8 cellular contexts compared by ENCODE assay signal in the genomic region with DNA sequence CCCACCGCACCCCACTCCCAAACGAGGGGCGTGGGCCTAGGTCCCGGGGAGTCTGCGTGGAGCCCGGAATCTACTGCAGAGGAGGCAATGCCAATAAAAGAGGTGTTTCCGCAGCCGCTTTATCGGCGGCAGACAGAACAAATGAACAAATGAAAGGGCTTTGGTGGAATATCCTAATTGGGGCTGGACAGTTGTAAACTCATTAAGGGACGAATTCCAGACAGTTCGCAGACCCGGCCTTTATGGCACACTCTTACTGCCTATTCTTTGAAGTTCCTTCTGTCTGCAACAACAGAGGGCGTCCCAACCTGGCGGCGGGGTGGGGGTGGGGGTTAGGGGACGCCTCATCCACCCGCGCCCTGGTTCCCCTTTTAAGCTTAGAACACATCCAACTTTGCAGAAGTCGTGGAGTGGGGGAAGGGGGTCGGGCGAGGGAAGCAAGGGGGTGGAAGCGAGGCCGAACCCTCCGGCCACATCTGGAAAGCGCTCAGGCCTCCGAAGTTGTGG. TPM values are rescaled to one million over a fixed set of nuclear protein-coding genes. Genes with fewer than 3 reads are reported as not detected.
DNase-seq lines count a peak whose midpoint lies in the region; ATAC-seq and TF ChIP-seq lines count a peak whose summit lies in the region.

No MANE protein-coding gene starts in this region.

- H3K36me3 ChIP-seq in HUES6 (ENCODE audit: control insufficient read depth, insufficient read depth, low read length), result no peaks in the 10 kb centered on the region; the same call in 1 of the 2 replicates
- no peaks in the 10 kb centered on the region for H3K36me3 ChIP-seq in adrenal gland (replicated peaks in 1 of 2)
- no peaks in the 10 kb centered on the region for H3K36me3 ChIP-seq in lower lobe of right lung
- no peaks in the 10 kb centered on the region for H3K36me3 ChIP-seq in uterus

- H3K27me3 ChIP-seq in HUES6 (ENCODE audit: control insufficient read depth, insufficient read depth, low read length) (peaks cover 100% of the 10 kb centered on the region), adrenal gland (peaks cover 17% of the 10 kb centered on the region), lower lobe of right lung (ENCODE audit: low read depth) (peaks cover 95% of the 10 kb centered on the region), uterus (no peaks in the 10 kb centered on the region)

- H3K4me1 ChIP-seq in HUES6 (ENCODE audit: control insufficient read depth, insufficient read depth, low read length) (peaks cover 23% of the 10 kb centered on the region), adrenal gland (replicated peaks in 1 of 2) (peaks cover 4 to 24% of the 10 kb centered on the region in 2 donors), lower lobe of right lung (peaks cover 48% of the 10 kb centered on the region), uterus (no peaks in the 10 kb centered on the region)

- H3K9me3 ChIP-seq in HUES6 (ENCODE audit: control insufficient read depth, insufficient read depth, low read depth, low read length), result no peaks in the 10 kb centered on the region; the same call in 1 of the 2 replicates
- no peaks in the 10 kb centered on the region for H3K9me3 ChIP-seq in adrenal gland (replicated peaks in 1 of 3)
- H3K9me3 ChIP-seq in lower lobe of right lung, result no peaks in the 10 kb centered on the region
- no peaks in the 10 kb centered on the region for H3K9me3 ChIP-seq in uterus

- intact Hi-C loops in adrenal gland (cut with DNase I), result loop anchor here (5.0 to 10.0 kb wide), 4 partner anchors 786 to 1276 kb away; no protein-coding TSS in a partner anchor
- intact Hi-C loops in lower lobe of right lung (cut with DNase I), result no loop called here
- intact Hi-C loops in uterus (cut with DNase I; ENCODE audit: low total_unique reads), result loop anchor here (5.0 kb wide), 1 partner anchor 304 kb away; no protein-coding TSS in a partner anchor

- H3K4me3 ChIP-seq in HUES6 (ENCODE audit: low read depth, low read length), result peak overlapping the region; percentile 66
- H3K4me3 ChIP-seq in adrenal gland, result peak overlapping the region in 2 of 4 donors; percentile 52 to 75
- peak overlapping the region; percentile 63 for H3K4me3 ChIP-seq in lower lobe of right lung
- H3K4me3 ChIP-seq in uterus, result peak overlapping the region; percentile 49

- ATAC-seq in lower lobe of right lung, result peak; percentile 25 to 38
- ATAC-seq in GM19467 (IDR thresholded peaks at IDR 0.05; ENCODE audit: unreplicated experiment), result no peak
- ATAC-seq in GM21717 (IDR thresholded peaks at IDR 0.05; ENCODE audit: unreplicated experiment), result no peak

- H3K27ac ChIP-seq in HUES6 (ENCODE audit: low read depth, low read length) (no peak overlapping the region), adrenal gland (peak overlapping the region in 3 of 5 donors; percentile 63 to 88 (median 85)), lower lobe of right lung (no peak overlapping the region), uterus (peak overlapping the region; percentile 94 to 96)

- DNase-seq in AG20443 (ENCODE audit: low spot score) (peak; percentile 14), adrenal gland (peak in 3 of 7 donors; percentile 27 to 48 (median 31)), lower lobe of right lung (peak; percentile 78), uterus (peak; percentile 30 to 50), NCI-H1694 (lab: John Stamatoyannopoulos, UW) (no peak)

- TF ChIP-seq POLR2A in adrenal gland (IDR thresholded peaks at IDR 0.05) (no peak), uterus (IDR thresholded peaks at IDR 0.05) (no peak)

- WGBS in adrenal gland, 4 donors, result 20 to 32% (median 21%) methylated on average over 17 to 27 of the region's 27 CpGs

- H3K9ac ChIP-seq in HUES6 (ENCODE audit: low read length), result no peak overlapping the region

- no peak for TF ChIP-seq CTCF in adrenal gland (IDR thresholded peaks at IDR 0.05)
- no peak for TF ChIP-seq CTCF in lower lobe of right lung (IDR thresholded peaks at IDR 0.05)
- no peak for TF ChIP-seq CTCF in uterus (IDR thresholded peaks at IDR 0.05)

RNA-seq across cellular contexts. Expression of gene HOXA9, which starts 4.1 kb away (rescaled TPM):
- total RNA-seq in adrenal gland (10 to 100 TPM in 6 of 8 donors, 1 to 10 TPM in 2; 7.7 to 20.1 (median 12.6) TPM), lower lobe of right lung (1.7 TPM), uterus (10 to 100 TPM in 3 of 4 donors, 1 to 10 TPM in 1; 2.3 to 26.4 (median 22.4) TPM)
- polyA plus RNA-seq in adrenal gland, result 10 to 100 TPM in 1 of 3 donors, 1 to 10 TPM in 2; 2.7 to 26.7 (median 4.4) TPM

RNA-seq across cellular contexts. Expression of gene HOXA7, which starts 4.8 kb away (rescaled TPM):
- total RNA-seq in adrenal gland (10 to 100 TPM; 21.3 to 39.1 (median 24.9) TPM), lower lobe of right lung (2.2 TPM), uterus (1 to 10 TPM in 3 of 4 donors, under 1 TPM in 1; 0.26 to 9.1 (median 5.2) TPM)
- 10 to 100 TPM in 2 of 3 donors, 1 to 10 TPM in 1; 9.7 to 25.3 (median 12.4) TPM for polyA plus RNA-seq in adrenal gland

RNA-seq across cellular contexts. Expression of gene HOXA3, which starts 8.9 kb away (rescaled TPM):
- total RNA-seq in adrenal gland, result 10 to 100 TPM in 2 of 8 donors, 1 to 10 TPM in 6; 2.3 to 32.7 (median 4.8) TPM
- polyA plus RNA-seq in adrenal gland, result 1 to 10 TPM; 1.0 to 3.7 (median 2.8) TPM
- 4.6 TPM for total RNA-seq in lower lobe of right lung
- 10 to 100 TPM in 2 of 4 donors, 1 to 10 TPM in 2; 1.0 to 34.5 (median 19.0) TPM for total RNA-seq in uterus

RNA-seq across cellular contexts. Expression of gene HOXA10, which starts 12.9 kb away (rescaled TPM):
- total RNA-seq in adrenal gland (10 to 100 TPM in 6 of 8 donors, 1 to 10 TPM in 2; 7.8 to 14.7 (median 12.2) TPM), lower lobe of right lung (0.38 TPM), uterus (100 to 1,000 TPM in 1 of 4 donors, 10 to 100 TPM in 3; 50.0 to 114 (median 69.0) TPM)
- 10 to 100 TPM in 1 of 3 donors, 1 to 10 TPM in 2; 3.8 to 14.1 (median 4.2) TPM for polyA plus RNA-seq in adrenal gland

RNA-seq across cellular contexts. Expression of gene HOXA6, which starts 13.7 kb away (rescaled TPM):
- total RNA-seq in adrenal gland, result 10 to 100 TPM in 7 of 8 donors, 1 to 10 TPM in 1; 8.5 to 27.2 (median 16.8) TPM
- polyA plus RNA-seq in adrenal gland, result 1 to 10 TPM; 1.3 to 5.6 (median 1.4) TPM
- total RNA-seq in lower lobe of right lung, result 4.6 TPM
- 10 to 100 TPM in 3 of 4 donors, 1 to 10 TPM in 1; 1.8 to 19.1 (median 15.4) TPM for total RNA-seq in uterus

Comparison
In these comparisons a context has a peak if more than half of its experiments do, and no peak if none do; other contexts are left out.
1. H3K27ac ChIP-seq: peak in adrenal gland (3 of 5) and uterus (2 of 2); none in HUES6 (single experiment) and lower lobe of right lung (single experiment).
2. ATAC-seq: peak in lower lobe of right lung (2 of 2); none in GM19467 (single experiment) and GM21717 (single experiment).